8 cellular contexts compared by ENCODE assay signal in genomic region chr11:65498727-65498976, GRCh38. TPM values are rescaled to one million over a fixed set of nuclear protein-coding genes. Genes with fewer than 3 reads are reported as not detected.
A peak's percentile ranks its signal among the peaks of the same experiment; 100 is the strongest.
DNase-seq lines count a peak whose midpoint lies in the region; FAIRE-seq and TF ChIP-seq lines count a peak whose summit lies in the region.

No MANE protein-coding gene starts in this region.

- H3K27ac ChIP-seq in adrenal gland (peak overlapping the region; percentile 97 to 99 (median 97)), subcutaneous abdominal adipose tissue (ENCODE audit: low read depth, low read length) (peak overlapping the region; percentile 99)

- no peak for TF ChIP-seq CTCF in adrenal gland (IDR thresholded peaks at IDR 0.05)

- 0 to 1% (median 0%) methylated on average over 6 of the region's 6 CpGs for WGBS in adrenal gland, 4 donors

- H3K27me3 ChIP-seq in H7 (ENCODE audit: control insufficient read depth, insufficient read depth, low read length) (no peaks in the 10 kb centered on the region), adrenal gland (no peaks in the 10 kb centered on the region), subcutaneous abdominal adipose tissue (ENCODE audit: control insufficient read depth in 5 of 5, insufficient read depth in 4 of 5, low read length in 5 of 5) (no peaks in the 10 kb centered on the region)

- H3K4me3 ChIP-seq in H7 (ENCODE audit: insufficient read depth, low read depth, low read length): peak overlapping the region; percentile 79
- H3K4me3 ChIP-seq in adrenal gland: peak overlapping the region in 2 of 4 donors; percentile 78 to 88
- H3K4me3 ChIP-seq in subcutaneous abdominal adipose tissue (ENCODE audit: low read depth in 1 of 5, low read length in 5 of 5): peak overlapping the region; percentile 82 to 100 (median 100)

- no peaks in the 10 kb centered on the region for H3K9me3 ChIP-seq in adrenal gland (replicated peaks in 1 of 3)
- H3K9me3 ChIP-seq in subcutaneous abdominal adipose tissue (ENCODE audit: control insufficient read depth in 5 of 5, low read length in 5 of 5): no peaks in the 10 kb centered on the region

- H3K4me1 ChIP-seq in adrenal gland (replicated peaks in 1 of 2): peaks cover 35 to 36% of the 10 kb centered on the region in 2 donors
- peaks cover 11 to 53% (median 43%) of the 10 kb centered on the region in 5 donors for H3K4me1 ChIP-seq in subcutaneous abdominal adipose tissue (ENCODE audit: control insufficient read depth in 5 of 5, insufficient read depth in 5 of 5, low read length in 5 of 5)

- intact Hi-C loops in adrenal gland (cut with DNase I): loop anchor here in 1 of 2 donors (5.0 kb wide), 1 partner anchor 76 kb away; the partner anchor contains the start of gene NEAT1

- H3K36me3 ChIP-seq in H7 (replicated peaks; ENCODE audit: control insufficient read depth, insufficient read depth, low read length) (peaks cover 28% of the 10 kb centered on the region), adrenal gland (replicated peaks in 1 of 2) (peaks cover 0 to 36% of the 10 kb centered on the region in 2 donors), subcutaneous abdominal adipose tissue (ENCODE audit: control insufficient read depth in 5 of 5, insufficient read depth in 5 of 5, low read length in 5 of 5) (peaks cover 22 to 36% (median 25%) of the 10 kb centered on the region in 5 donors)

- peak overlapping the region; percentile 97 to 100 (median 100) for H3K9ac ChIP-seq in subcutaneous abdominal adipose tissue (ENCODE audit: low read length in 5 of 5)

- no peak for TF ChIP-seq POLR2A in adrenal gland (IDR thresholded peaks at IDR 0.05)

- DNase-seq in H7 (no peak), adrenal gland (no peak), NCI-H510A (lab: John Stamatoyannopoulos, UW) (no peak), AG08396 (ENCODE audit: low spot score) (no peak), hypothalamus (lab: John Stamatoyannopoulos, UW) (no peak), D341Med (ENCODE audit: low spot score) (no peak)

- FAIRE-seq in islet of Langerhans (lab: Jason Lieb, UNC): peak; percentile 75

RNA-seq across cellular contexts. Expression of gene MALAT1, which starts 0.2 kb away (rescaled TPM):
- total RNA-seq in H7 (2014; rRNA removed; shearing (Covaris generic)): 456 and 1,088 TPM in 2 replicates
- over 10,000 TPM in 5 of 8 donors, 1,000 to 10,000 TPM in 3; 5,921 to 17,143 (median 10,900) TPM for total RNA-seq in adrenal gland
- 1,000 to 10,000 TPM in 1 of 3 donors, 100 to 1,000 TPM in 2; 237 to 9,519 (median 973) TPM for polyA plus RNA-seq in adrenal gland

RNA-seq across cellular contexts. Expression of gene SCYL1, which starts 26.2 kb away (rescaled TPM):
- total RNA-seq in H7 (2014; rRNA removed; shearing (Covaris generic)): 70.0 and 72.3 TPM in 2 replicates
- total RNA-seq in adrenal gland: 100 to 1,000 TPM; 105 to 240 (median 145) TPM
- 100 to 1,000 TPM in 2 of 3 donors, 10 to 100 TPM in 1; 52.3 to 395 (median 329) TPM for polyA plus RNA-seq in adrenal gland

RNA-seq across cellular contexts. Expression of gene LTBP3, which starts 59.5 kb away (rescaled TPM):
- 3.9 and 5.7 TPM in 2 replicates for total RNA-seq in H7 (2014; rRNA removed; shearing (Covaris generic))
- 100 to 1,000 TPM in 7 of 8 donors, 10 to 100 TPM in 1; 70.9 to 362 (median 221) TPM for total RNA-seq in adrenal gland
- 100 to 1,000 TPM in 2 of 3 donors, 10 to 100 TPM in 1; 40.2 to 323 (median 265) TPM for polyA plus RNA-seq in adrenal gland

Comparison
In these comparisons a context has a peak if more than half of its experiments do, and no peak if none do; other contexts are left out.
1. RNA of gene LTBP3, which starts 59.5 kb away (total RNA-seq): 70.9 to 362 TPM in adrenal gland; 3.9 to 5.7 TPM in H7; every median in the first group is over 10 times any median in the second.